8 cellular contexts compared by ENCODE assay signal in the genomic region with DNA sequence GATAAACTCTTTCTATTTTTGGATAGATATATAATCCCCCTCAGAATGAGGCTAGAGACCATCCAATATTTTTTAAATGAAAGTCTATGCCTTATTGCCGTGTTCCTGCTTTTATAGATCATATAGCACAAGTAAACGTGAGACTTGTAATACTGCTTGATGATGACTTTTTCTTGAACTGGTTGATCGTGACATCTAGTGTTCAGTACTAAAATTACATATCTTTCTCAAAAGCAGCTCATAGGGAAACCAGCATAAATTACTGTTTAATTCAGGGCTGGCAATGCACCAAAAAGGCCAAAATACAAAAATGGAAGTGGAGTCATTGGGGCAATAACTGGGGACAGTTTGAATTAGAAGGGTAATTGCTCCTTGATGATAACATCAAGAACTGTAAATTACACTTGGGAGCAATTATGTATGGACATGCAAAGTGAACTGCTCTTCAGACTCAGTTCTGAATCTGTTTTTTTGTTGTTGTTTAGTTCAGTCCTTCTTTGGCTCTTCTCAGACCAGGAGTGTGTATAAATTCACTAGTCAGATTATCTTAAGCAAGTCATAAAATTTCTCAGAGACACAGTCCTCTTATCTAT.
A peak's percentile ranks its signal among the peaks of the same experiment; 100 is the strongest.
DNase-seq lines count a peak whose midpoint lies in the region; ATAC-seq, FAIRE-seq and TF ChIP-seq lines count a peak whose summit lies in the region.

No MANE protein-coding gene starts in this region.

- no peaks in the 10 kb centered on the region for H3K36me3 Mint-ChIP-seq in stimulated activated memory B cell treated with anti-CD40 and anti-IgM and Interleukin-4, amounts not matched to agents 10 μg/mL and 1 μg/mL and 100 μg/mL, for 72 hours

- peaks cover 0 to 14% (median 3%) of the 10 kb centered on the region in 4 donors for H3K4me1 ChIP-seq in right lobe of liver

- no peaks in the 10 kb centered on the region for H3K9me3 ChIP-seq in right lobe of liver

- H3K4me1 Mint-ChIP-seq in stimulated activated memory B cell treated with anti-CD40 and anti-IgM and Interleukin-4, amounts not matched to agents 10 μg/mL and 1 μg/mL and 100 μg/mL, for 72 hours: no peaks in the 10 kb centered on the region

- H3K9me3 Mint-ChIP-seq in stimulated activated memory B cell treated with anti-CD40 and anti-IgM and Interleukin-4, amounts not matched to agents 10 μg/mL and 1 μg/mL and 100 μg/mL, for 72 hours: no peaks in the 10 kb centered on the region

- WGBS in right lobe of liver (ENCODE audit: insufficient coverage, low coverage, low lambda C conversion rate, missing lambda C conversion rate): 2% methylated on average over 3 of the region's 3 CpGs

- H3K4me3 Mint-ChIP-seq in stimulated activated memory B cell treated with anti-CD40 and anti-IgM and Interleukin-4, amounts not matched to agents 10 μg/mL and 1 μg/mL and 100 μg/mL, for 72 hours: no peak overlapping the region

- peaks cover 18% of the 10 kb centered on the region for H3K27me3 Mint-ChIP-seq in stimulated activated memory B cell treated with anti-CD40 and anti-IgM and Interleukin-4, amounts not matched to agents 10 μg/mL and 1 μg/mL and 100 μg/mL, for 72 hours

- ATAC-seq in right lobe of liver: peak; percentile 70 to 72 (median 72)
- no peak for ATAC-seq in stimulated activated memory B cell treated with anti-CD40 and anti-IgM and Interleukin-4, amounts not matched to agents 10 μg/mL and 1 μg/mL and 100 μg/mL, for 72 hours

- H3K4me3 ChIP-seq in bronchial epithelial cell (ENCODE audit: low read depth, low read length) (no peak overlapping the region), right lobe of liver (no peak overlapping the region)

- H3K27me3 ChIP-seq in bronchial epithelial cell (ENCODE audit: control insufficient read depth, insufficient read depth, low read length): no peaks in the 10 kb centered on the region
- H3K27me3 ChIP-seq in right lobe of liver: no peaks in the 10 kb centered on the region

- H3K27ac Mint-ChIP-seq in stimulated activated memory B cell treated with anti-CD40 and anti-IgM and Interleukin-4, amounts not matched to agents 10 μg/mL and 1 μg/mL and 100 μg/mL, for 72 hours: no peak overlapping the region

- intact Hi-C loops in right lobe of liver (cut with DNase I): loop anchor here in 1 of 2 donors (10.0 kb wide), 1 partner anchor 326 kb away; the partner anchor contains the start of gene THSD4

- H3K36me3 ChIP-seq in bronchial epithelial cell (ENCODE audit: control insufficient read depth, insufficient read depth, low read length): no peaks in the 10 kb centered on the region
- no peaks in the 10 kb centered on the region for H3K36me3 ChIP-seq in right lobe of liver

- DNase-seq in AG08395 (ENCODE audit: low spot score): peak; percentile 50
- DNase-seq in H4 (ENCODE audit: low spot score): peak; percentile 53
- peak; percentile 48 to 76 for DNase-seq in NCI-H526 (lab: John Stamatoyannopoulos, UW)
- peak; percentile 75 for DNase-seq in bronchial epithelial cell (ENCODE audit: low read depth)
- DNase-seq in right lobe of liver: no peak
- DNase-seq in GM19238 (ENCODE audit: insufficient read length, low spot score): no peak
- DNase-seq in activated naive CD4-positive, alpha-beta T cell treated with Interleukin-2 at 50 U/mL for 16 hours: no peak

- H3K27ac ChIP-seq in right lobe of liver: no peak overlapping the region

- no peak for TF ChIP-seq POLR2A in right lobe of liver (IDR thresholded peaks at IDR 0.05)

- no peak for FAIRE-seq in bronchial epithelial cell (lab: Jason Lieb, UNC)

- peak; percentile 18 for TF ChIP-seq CTCF in bronchial epithelial cell (IDR thresholded peaks at IDR 0.05; ENCODE audit: insufficient read depth, low read length, severe bottlenecking)
- TF ChIP-seq CTCF in right lobe of liver (IDR thresholded peaks at IDR 0.05): peak; percentile 55 to 82 (median 57)

Comparison
In these comparisons a context has a peak if more than half of its experiments do, and no peak if none do; other contexts are left out.
1. DNase-seq: peak in AG08395 (single experiment), H4 (single experiment), NCI-H526 (2 of 2) and bronchial epithelial cell (single experiment); none in right lobe of liver (0 of 3), GM19238 (single experiment) and activated naive CD4-positive, alpha-beta T cell treated with Interleukin-2 at 50 U/mL for 16 hours (single experiment).